In genomic region chr7:148332191-148332590, GRCh38 we compare ENCODE assay signal across 32 cellular contexts.
"Had no signal": no experiment of that assay in that cellular context is flagged by ENCODE, and none has a peak within 500 bp of the region (broad histone marks: within the 10 kb centered on the region; RNA-seq: fewer than 3 reads in every experiment).

No MANE protein-coding gene starts in this region.

- H3K27me3 ChIP-seq: ascending aorta had no signal

- H3K4me3 Mint-ChIP-seq: activated CD4-positive, alpha-beta T cell treated with anti-CD3 and anti-CD28 coated beads, Interleukin-2, amount 10 ng/mL, durations not matched to agents 24 days and 14 days; activated CD8-positive, alpha-beta T cell treated with anti-CD3 and anti-CD28 coated beads for 36 hours; activated naive CD4-positive, alpha-beta T cell treated with anti-CD3 and anti-CD28 coated beads, Interleukin-2, amount 50 U/mL, for 24 hours; activated naive CD8-positive, alpha-beta T cell treated with anti-CD3 and anti-CD28 coated beads, Interleukin-2, amount 10 ng/mL, durations not matched to agents 7 days and 5 days; activated T-cell treated with anti-CD3 and anti-CD28 coated beads, Interleukin-2, amount 50 U/mL, for 72 hours; activated T-helper 17 cell treated with anti-CD3 and anti-CD28 coated beads, Interleukin-2, amount 50 U/mL, for 72 hours; T-helper 1 cell treated with Interleukin-12 subunit alpha and Interleukin-12 subunit beta and Interleukin-4 antibody, amounts not matched to agents 30 μg/mL and 1 μg/mL, for 36 hours; T-helper 2 cell treated with Interferon-gamma antibody and Interleukin-4, amounts not matched to agents 5 μg/mL and 100 μg/mL, for 36 hours had no signal

- H3K4me1 ChIP-seq: ascending aorta, SJCRH30 had no signal

- H3K9me3 ChIP-seq: ascending aorta, SJCRH30 had no signal

- DNase-seq: activated CD4-positive, alpha-beta T cell treated with anti-CD3 and anti-CD28 coated beads, Interleukin-2, amount 10 ng/mL, durations not matched to agents 24 days and 14 days; activated CD4-positive, alpha-beta T cell treated with anti-CD3 and anti-CD28 coated beads, Interleukin-2, amount 50 U/mL, for 4 hours; activated CD8-positive, alpha-beta T cell treated with anti-CD3 and anti-CD28 coated beads for 36 hours; activated gamma-delta T cell; activated naive CD4-positive, alpha-beta T cell treated with Interleukin-2 at 50 U/mL for 16 hours; activated naive CD8-positive, alpha-beta T cell treated with anti-CD3 and anti-CD28 coated beads, Interleukin-2, amount 10 ng/mL, durations not matched to agents 7 days and 5 days; activated T-cell treated with anti-CD3 and anti-CD28 coated beads, Interleukin-2, amount 50 U/mL, for 1 hour; activated T-cell treated with anti-CD3 and anti-CD28 coated beads, Interleukin-2, amount 50 U/mL, for 72 hours; amygdala; central memory CD4-positive, alpha-beta T cell; NCI-H1092 treated with DMSO at 0.1 percent for 48 hours; NCI-H146; NCI-H187; NCI-H2029 treated with DMSO at 0.1 percent for 48 hours; NCI-H2107; NCI-H226; NCI-H446 treated with DMSO at 0.1 percent for 48 hours; NCI-H526; NCI-H748 treated with DMSO at 0.1 percent for 48 hours; NK-92 treated with Interleukin-12 subunit alpha and Interleukin-12 subunit beta, amount 100 ng/mL, for 24 hours; PC-9; Right ventricle myocardium superior; SJCRH30 had no signal

- H3K27ac Mint-ChIP-seq: activated CD4-positive, alpha-beta T cell treated with anti-CD3 and anti-CD28 coated beads, Interleukin-2, amount 10 ng/mL, durations not matched to agents 24 days and 14 days; activated CD8-positive, alpha-beta T cell treated with anti-CD3 and anti-CD28 coated beads for 36 hours; activated naive CD4-positive, alpha-beta T cell treated with anti-CD3 and anti-CD28 coated beads, Interleukin-2, amount 50 U/mL, for 24 hours; activated naive CD8-positive, alpha-beta T cell treated with anti-CD3 and anti-CD28 coated beads, Interleukin-2, amount 10 ng/mL, durations not matched to agents 7 days and 5 days; activated T-cell treated with anti-CD3 and anti-CD28 coated beads, Interleukin-2, amount 50 U/mL, for 72 hours; activated T-helper 17 cell treated with anti-CD3 and anti-CD28 coated beads, Interleukin-2, amount 50 U/mL, for 72 hours; T-helper 2 cell treated with Interferon-gamma antibody and Interleukin-4, amounts not matched to agents 5 μg/mL and 100 μg/mL, for 36 hours had no signal

- H3K27ac ChIP-seq: ascending aorta, PC-9, SJCRH30, SK-N-MC had no signal

- H3K4me2 ChIP-seq: PC-9 had no signal

- H3K4me3 ChIP-seq: ascending aorta, K562, PC-9, SJCRH30, SK-N-MC had no signal

- H3K36me3 ChIP-seq: ascending aorta, SJCRH30 had no signal

- H3K9me3 Mint-ChIP-seq: activated T-helper 17 cell treated with anti-CD3 and anti-CD28 coated beads, Interleukin-2, amount 50 U/mL, for 72 hours had no signal

- H3K4me1 Mint-ChIP-seq: activated CD4-positive, alpha-beta T cell treated with anti-CD3 and anti-CD28 coated beads, Interleukin-2, amount 10 ng/mL, durations not matched to agents 24 days and 14 days; activated naive CD4-positive, alpha-beta T cell treated with anti-CD3 and anti-CD28 coated beads, Interleukin-2, amount 50 U/mL, for 24 hours; activated naive CD8-positive, alpha-beta T cell treated with anti-CD3 and anti-CD28 coated beads, Interleukin-2, amount 10 ng/mL, durations not matched to agents 7 days and 5 days had no signal

- FAIRE-seq: K562, RCC 7860, TTC549 had no signal

- ATAC-seq: activated CD8-positive, alpha-beta T cell treated with anti-CD3 and anti-CD28 coated beads for 36 hours; activated T-cell treated with anti-CD3 and anti-CD28 coated beads, Interleukin-2, amount 50 U/mL, for 72 hours; activated T-helper 17 cell treated with anti-CD3 and anti-CD28 coated beads, Interleukin-2, amount 50 U/mL, for 72 hours; K562 had no signal

- H2AFZ ChIP-seq: PC-9 had no signal
